11 cellular contexts compared by ENCODE assay signal in genomic region chr4:99359480-99360204, GRCh38. TPM values are rescaled to one million over a fixed set of nuclear protein-coding genes. Genes with fewer than 3 reads are reported as not detected.
"Had no signal": no experiment of that assay in that cellular context is flagged by ENCODE, and none has a peak within 500 bp of the region (broad histone marks: within the 10 kb centered on the region; RNA-seq: fewer than 3 reads in every experiment).

No MANE protein-coding gene starts in this region.

- H3K4me1 ChIP-seq: HAP-1 had no signal

- ATAC-seq: HCT116, K562 had no signal

- DNase-seq: GM23248, GOT3, H7, HFFc6, IMR-90 had no signal

- H3K36me3 ChIP-seq: HAP-1 had no signal

- H3K27ac Mint-ChIP-seq: HFFc6 had no signal

- H3K27ac ChIP-seq: GM23248, HL-60 had no signal

- H3K9me3 ChIP-seq: HAP-1 had no signal

- H3K4me3 ChIP-seq: GM23248, HAP-1, K562 had no signal

- H3K4me3 Mint-ChIP-seq: HFFc6 had no signal

RNA-seq across cellular contexts. Expression of gene ADH1C, which starts 7.1 kb away (rescaled TPM):
- total RNA-seq: GM23248, H7, HFFc6, HT1080, IMR-90 had no signal

RNA-seq across cellular contexts. Expression of gene ADH1B, which starts 38.4 kb away (rescaled TPM):
- total RNA-seq: GM23248, H4, H7, HFFc6, HT1080 had no signal
